1 cellular context compared by ENCODE assay signal in the genomic region with DNA sequence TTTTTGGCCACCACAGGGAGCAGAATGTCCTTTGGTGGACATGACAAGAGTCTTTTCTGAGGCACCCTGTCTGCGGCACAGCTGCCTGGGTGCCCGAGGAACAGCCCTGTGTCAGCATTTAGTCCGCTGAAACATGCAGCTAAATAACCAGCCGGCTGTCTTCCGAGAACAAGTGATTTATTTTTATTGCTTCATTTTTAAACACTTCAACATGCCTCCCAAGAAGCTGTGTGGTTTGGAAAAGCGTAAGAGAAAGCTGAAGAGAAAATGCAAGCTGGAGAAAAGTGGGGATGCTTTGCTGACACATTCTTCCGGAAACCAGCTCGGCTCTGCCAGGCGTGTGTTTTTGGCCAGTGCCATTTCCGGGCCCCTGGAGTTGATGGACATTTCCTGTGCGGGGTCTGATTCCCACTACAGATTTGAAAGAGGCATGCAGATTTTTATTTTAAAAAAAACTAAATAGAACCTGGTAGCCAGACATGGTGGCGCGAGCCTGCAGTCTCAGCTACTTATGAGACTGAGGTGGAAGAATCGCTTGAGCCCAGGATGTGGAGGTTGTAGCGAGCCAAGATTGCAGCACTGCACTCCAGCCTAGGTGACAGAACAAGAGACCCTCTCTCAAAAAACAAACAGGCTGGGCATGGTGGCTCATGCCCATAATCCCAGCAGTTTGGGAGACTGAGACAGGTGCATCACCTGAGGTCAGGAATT.
TF ChIP-seq lines count a peak whose summit lies in the region.

No MANE protein-coding gene starts in this region.

TF ChIP-seq in GM23338, 12 proteins besides CTCF, POLR2A, EP300 and RAD21 (continued from another document):
- TF ChIP-seq, protein P1, sequence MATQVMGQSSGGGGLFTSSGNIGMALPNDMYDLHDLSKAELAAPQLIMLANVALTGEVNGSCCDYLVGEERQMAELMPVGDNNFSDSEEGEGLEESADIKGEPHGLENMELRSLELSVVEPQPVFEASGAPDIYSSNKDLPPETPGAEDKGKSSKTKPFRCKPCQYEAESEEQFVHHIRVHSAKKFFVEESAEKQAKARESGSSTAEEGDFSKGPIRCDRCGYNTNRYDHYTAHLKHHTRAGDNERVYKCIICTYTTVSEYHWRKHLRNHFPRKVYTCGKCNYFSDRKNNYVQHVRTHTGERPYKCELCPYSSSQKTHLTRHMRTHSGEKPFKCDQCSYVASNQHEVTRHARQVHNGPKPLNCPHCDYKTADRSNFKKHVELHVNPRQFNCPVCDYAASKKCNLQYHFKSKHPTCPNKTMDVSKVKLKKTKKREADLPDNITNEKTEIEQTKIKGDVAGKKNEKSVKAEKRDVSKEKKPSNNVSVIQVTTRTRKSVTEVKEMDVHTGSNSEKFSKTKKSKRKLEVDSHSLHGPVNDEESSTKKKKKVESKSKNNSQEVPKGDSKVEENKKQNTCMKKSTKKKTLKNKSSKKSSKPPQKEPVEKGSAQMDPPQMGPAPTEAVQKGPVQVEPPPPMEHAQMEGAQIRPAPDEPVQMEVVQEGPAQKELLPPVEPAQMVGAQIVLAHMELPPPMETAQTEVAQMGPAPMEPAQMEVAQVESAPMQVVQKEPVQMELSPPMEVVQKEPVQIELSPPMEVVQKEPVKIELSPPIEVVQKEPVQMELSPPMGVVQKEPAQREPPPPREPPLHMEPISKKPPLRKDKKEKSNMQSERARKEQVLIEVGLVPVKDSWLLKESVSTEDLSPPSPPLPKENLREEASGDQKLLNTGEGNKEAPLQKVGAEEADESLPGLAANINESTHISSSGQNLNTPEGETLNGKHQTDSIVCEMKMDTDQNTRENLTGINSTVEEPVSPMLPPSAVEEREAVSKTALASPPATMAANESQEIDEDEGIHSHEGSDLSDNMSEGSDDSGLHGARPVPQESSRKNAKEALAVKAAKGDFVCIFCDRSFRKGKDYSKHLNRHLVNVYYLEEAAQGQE (IDR thresholded peaks at IDR 0.05; ENCODE audit: unreplicated experiment), result no peak
- TF ChIP-seq ZNF114 (CRISPR knock-in tag; IDR thresholded peaks at IDR 0.05) (no peak), POLR2AphosphoS5 (IDR thresholded peaks at IDR 0.05; ENCODE audit: low read depth) (no peak), EZH2phosphoT487 (IDR thresholded peaks at IDR 0.05; ENCODE audit: unreplicated experiment) (no peak), ZNF331 (CRISPR knock-in tag; IDR thresholded peaks at IDR 0.05; ENCODE audit: low read depth) (no peak), JUNB (IDR thresholded peaks at IDR 0.05; ENCODE audit: unreplicated experiment) (no peak), CREB1 (CRISPR knock-in tag; IDR thresholded peaks at IDR 0.05; ENCODE audit: low read depth) (no peak), NANOG (IDR thresholded peaks at IDR 0.05; ENCODE audit: borderline replicate concordance) (no peak)
- TF ChIP-seq, protein P2, sequence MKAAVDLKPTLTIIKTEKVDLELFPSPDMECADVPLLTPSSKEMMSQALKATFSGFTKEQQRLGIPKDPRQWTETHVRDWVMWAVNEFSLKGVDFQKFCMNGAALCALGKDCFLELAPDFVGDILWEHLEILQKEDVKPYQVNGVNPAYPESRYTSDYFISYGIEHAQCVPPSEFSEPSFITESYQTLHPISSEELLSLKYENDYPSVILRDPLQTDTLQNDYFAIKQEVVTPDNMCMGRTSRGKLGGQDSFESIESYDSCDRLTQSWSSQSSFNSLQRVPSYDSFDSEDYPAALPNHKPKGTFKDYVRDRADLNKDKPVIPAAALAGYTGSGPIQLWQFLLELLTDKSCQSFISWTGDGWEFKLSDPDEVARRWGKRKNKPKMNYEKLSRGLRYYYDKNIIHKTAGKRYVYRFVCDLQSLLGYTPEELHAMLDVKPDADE (IDR thresholded peaks at IDR 0.05), result no peak
